In genomic region chr5:149839761-149840160, GRCh38 we compare ENCODE assay signal across 15 cellular contexts.
A peak's percentile ranks its signal among the peaks of the same experiment; 100 is the strongest.
DNase-seq lines count a peak whose midpoint lies in the region; ATAC-seq, FAIRE-seq and TF ChIP-seq lines count a peak whose summit lies in the region.
"Had no signal": no experiment of that assay in that cellular context is flagged by ENCODE, and none has a peak within 500 bp of the region (broad histone marks: within the 10 kb centered on the region; RNA-seq: fewer than 3 reads in every experiment).

No MANE protein-coding gene starts in this region.

- intact Hi-C loops in right cardiac atrium (cut with DNase I) (loop anchor here (5.0 to 10.0 kb wide), 4 partner anchors 125 to 153 kb away; partner anchors contain the start of gene SLC26A2 (in 1 of the 4)), sciatic nerve (cut with DNase I) (loop anchor here (10.0 kb wide), 2 partner anchors 125 to 155 kb away; partner anchors contain the start of gene SLC26A2)

- no peak for FAIRE-seq in frontal cortex (lab: Jason Lieb, UNC)
- FAIRE-seq: HTR-8/SVneo had no signal

- H3K27me3 ChIP-seq in right cardiac atrium (ENCODE audit: control insufficient read depth, insufficient read depth): no peaks in the 10 kb centered on the region
- H3K27me3 ChIP-seq: tibial nerve had no signal

- DNase-seq in HCEC 1CT: peak; percentile 28
- peak; percentile 30 to 49 for DNase-seq in cardiac fibroblast (ENCODE audit: low read depth in 2 of 2)
- no peak for DNase-seq in right cardiac atrium
- no peak for DNase-seq in sciatic nerve (ENCODE audit: low spot score)
- DNase-seq in frontal cortex (ENCODE audit: low spot score in 2 of 2): no peak
- DNase-seq in LoVo (ENCODE audit: low spot score): no peak
- no peak for DNase-seq in cerebellar cortex (ENCODE audit: low spot score)
- DNase-seq: activated CD4-positive, alpha-beta memory T cell treated with anti-CD3 and anti-CD28 coated beads for 36 hours; activated T-cell treated with anti-CD3 and anti-CD28 coated beads, Interleukin-2, amount 50 U/mL, for 4 hours; effector memory CD4-positive, alpha-beta T cell; foreskin melanocyte; NCI-H2081 treated with DMSO at 0.1 percent for 48 hours had no signal

- H3K9me3 ChIP-seq in right cardiac atrium (ENCODE audit: control insufficient read depth, low read length): no peaks in the 10 kb centered on the region
- H3K9me3 ChIP-seq: tibial nerve had no signal

- H3K27ac ChIP-seq in right cardiac atrium (ENCODE audit: low read length): no peak overlapping the region
- H3K27ac ChIP-seq: tibial nerve had no signal

- ATAC-seq in right cardiac atrium (peak; percentile 26 to 51), sciatic nerve (peak; percentile 61)
- ATAC-seq: activated T-cell treated with anti-CD3 and anti-CD28 coated beads, Interleukin-2, amount 50 U/mL, for 4 hours had no signal

- TF ChIP-seq CTCF in cardiac fibroblast (IDR thresholded peaks at IDR 0.05; ENCODE audit: low read depth, low read length): no peak

- H3K4me3 ChIP-seq in cardiac fibroblast (replicated peaks in 1 of 2; ENCODE audit: low read depth in 2 of 2, low read length in 2 of 2) (no peak overlapping the region), right cardiac atrium (ENCODE audit: low read length) (no peak overlapping the region)
- H3K4me3 ChIP-seq: smooth muscle cell, tibial nerve had no signal

- 38% methylated on average over 16 of the region's 16 CpGs for WGBS in right cardiac atrium

- no peaks in the 10 kb centered on the region for H3K4me1 ChIP-seq in right cardiac atrium (ENCODE audit: control insufficient read depth, insufficient read depth, low read length)

Comparison
In these comparisons a context has a peak if more than half of its experiments do, and no peak if none do; other contexts are left out.
1. DNase-seq: peak in HCEC 1CT (single experiment) and cardiac fibroblast (2 of 2); none in right cardiac atrium (0 of 3), sciatic nerve (single experiment), frontal cortex (0 of 2), LoVo (single experiment) and cerebellar cortex (single experiment).